Comparison of ENCODE assay signal across 21 cellular contexts in genomic region chr2:6447209-6447608, GRCh38.
"Had no signal": no experiment of that assay in that cellular context is flagged by ENCODE, and none has a peak within 500 bp of the region (broad histone marks: within the 10 kb centered on the region; RNA-seq: fewer than 3 reads in every experiment).

No MANE protein-coding gene starts in this region.

- FAIRE-seq: kidney, pancreas had no signal

- H3K27me3 Mint-ChIP-seq: stimulated activated memory B cell treated with anti-CD40 and anti-IgM and Interleukin-4, amounts not matched to agents 10 μg/mL and 1 μg/mL and 100 μg/mL, for 72 hours; stimulated activated naive CD8-positive, alpha-beta T cell treated with anti-CD3 and anti-CD28 coated beads, Interleukin-15, Interleukin-2, amounts not matched to agents 100 ng/mL and 50 ng/mL, for 24 hours had no signal

- DNase-seq: colonic mucosa; dermis blood vessel endothelial cell; esophagus squamous epithelium; foreskin fibroblast; kidney; left cardiac atrium; left ventricle myocardium superior; mesendoderm; naive B cell; occipital lobe; pancreas; spleen; stimulated activated CD4-positive, alpha-beta T cell treated with anti-CD3 and anti-CD28 coated beads, Interleukin-15, amount 100 ng/mL, for 24 hours; stimulated activated CD4-positive, alpha-beta T cell treated with anti-CD3 and anti-CD28 coated beads, Interleukin-1b, Interleukin-23, amount 100 ng/mL, for 48 hours; stimulated activated CD4-positive, alpha-beta T cell treated with anti-CD3 and anti-CD28 coated beads, Interleukin-4, amount 100 ng/mL, for 24 hours; upper lobe of right lung had no signal

- H3K4me3 Mint-ChIP-seq: naive B cell; nephron; stimulated activated memory B cell treated with anti-CD40 and anti-IgM and Interleukin-4, amounts not matched to agents 10 μg/mL and 1 μg/mL and 100 μg/mL, for 72 hours; stimulated activated naive CD8-positive, alpha-beta T cell treated with anti-CD3 and anti-CD28 coated beads, Interleukin-15, Interleukin-2, amounts not matched to agents 100 ng/mL and 50 ng/mL, for 24 hours had no signal

- H3K4me1 Mint-ChIP-seq: naive B cell; nephron; stimulated activated memory B cell treated with anti-CD40 and anti-IgM and Interleukin-4, amounts not matched to agents 10 μg/mL and 1 μg/mL and 100 μg/mL, for 72 hours had no signal

- H3K27ac Mint-ChIP-seq: nephron; stimulated activated memory B cell treated with anti-CD40 and anti-IgM and Interleukin-4, amounts not matched to agents 10 μg/mL and 1 μg/mL and 100 μg/mL, for 72 hours; stimulated activated naive CD8-positive, alpha-beta T cell treated with anti-CD3 and anti-CD28 coated beads, Interleukin-15, Interleukin-2, amounts not matched to agents 100 ng/mL and 50 ng/mL, for 24 hours had no signal

- H3K36me3 Mint-ChIP-seq: naive B cell; stimulated activated memory B cell treated with anti-CD40 and anti-IgM and Interleukin-4, amounts not matched to agents 10 μg/mL and 1 μg/mL and 100 μg/mL, for 72 hours had no signal

- ATAC-seq: gastroesophageal sphincter; left cardiac atrium; left ventricle myocardium superior; sciatic nerve; stimulated activated memory B cell treated with anti-CD40 and anti-IgM and Interleukin-4, amounts not matched to agents 10 μg/mL and 1 μg/mL and 100 μg/mL, for 72 hours; upper lobe of right lung had no signal
